Comparison of ENCODE assay signal across 36 cellular contexts in the genomic region with DNA sequence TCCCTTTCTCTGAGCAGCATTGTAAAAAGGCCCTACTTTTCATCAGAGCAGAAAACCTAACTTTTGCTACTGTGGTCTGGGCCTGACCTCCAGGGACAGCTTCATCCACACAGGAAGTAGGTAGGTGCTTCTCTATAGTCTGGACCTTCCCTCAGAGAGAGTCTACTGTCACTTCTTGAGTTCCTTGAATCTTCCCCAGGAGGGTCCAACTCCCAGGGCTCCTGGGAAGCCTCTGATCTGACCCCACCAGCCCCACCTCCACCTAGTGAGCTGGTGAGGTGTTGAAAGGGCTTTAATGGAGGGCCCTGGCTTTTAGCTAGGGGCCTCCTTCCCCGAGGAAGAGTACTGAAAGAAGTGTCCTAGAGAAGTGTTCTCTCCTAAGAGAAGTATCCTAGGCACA. TPM values are rescaled to one million over a fixed set of nuclear protein-coding genes. Genes with fewer than 3 reads are reported as not detected.
"Had no signal": no experiment of that assay in that cellular context is flagged by ENCODE, and none has a peak within 500 bp of the region (broad histone marks: within the 10 kb centered on the region; RNA-seq: fewer than 3 reads in every experiment).

No MANE protein-coding gene starts in this region.

- ATAC-seq: foreskin keratinocyte; gastroesophageal sphincter; heart right ventricle; left ventricle myocardium superior; lower lobe of right lung; mucosa of descending colon; natural killer cell treated with Interleukin-12 subunit alpha and Interleukin-12 subunit beta and Interleukin-15 and Interleukin-18, amount 100 ng/mL, for 72 hours; psoas muscle; right cardiac atrium; stimulated activated naive B cell treated with anti-CD40 and anti-IgM and Interleukin-4, amounts not matched to agents 10 μg/mL and 1 μg/mL and 100 μg/mL, for 72 hours; upper lobe of right lung had no signal

- H3K9me3 ChIP-seq: esophagus muscularis mucosa, gastroesophageal sphincter, heart right ventricle, lower lobe of right lung, mucosa of descending colon, ovary, psoas muscle, sigmoid colon, suprapubic skin, transverse colon, upper lobe of right lung, vagina had no signal

- H3K27ac ChIP-seq: dorsolateral prefrontal cortex, epithelial cell of prostate, esophagus muscularis mucosa, foreskin keratinocyte, gastroesophageal sphincter, heart right ventricle, lower lobe of right lung, ovary, psoas muscle, sigmoid colon, suprapubic skin, transverse colon, upper lobe of right lung, vagina had no signal

- H3K4me3 ChIP-seq: dorsolateral prefrontal cortex, esophagus muscularis mucosa, gastroesophageal sphincter, heart right ventricle, lower lobe of right lung, mucosa of descending colon, ovary, psoas muscle, sigmoid colon, suprapubic skin, transverse colon, upper lobe of right lung, vagina had no signal

- H3K36me3 ChIP-seq: esophagus muscularis mucosa, gastroesophageal sphincter, heart right ventricle, lower lobe of right lung, ovary, sigmoid colon, suprapubic skin, transverse colon, upper lobe of right lung, vagina had no signal

- H3K27ac Mint-ChIP-seq: endodermal cell; immature natural killer cell; mesothelial cell of epicardium; naive B cell; natural killer cell treated with Interleukin-12 subunit alpha and Interleukin-12 subunit beta and Interleukin-15 and Interleukin-18, amount 100 ng/mL, for 72 hours; stimulated activated naive B cell treated with anti-CD40 and anti-IgM and Interleukin-4, amounts not matched to agents 10 μg/mL and 1 μg/mL and 100 μg/mL, for 72 hours; stimulated activated naive CD8-positive, alpha-beta T cell treated with anti-CD3 and anti-CD28 coated beads, Interleukin-15, Interleukin-2, amounts not matched to agents 100 ng/mL and 50 ng/mL, for 24 hours had no signal

- DNase-seq: cerebellar nuclear complex; dorsolateral prefrontal cortex; effector CD8-positive, alpha-beta T cell; endodermal cell; foreskin keratinocyte; glutamatergic neuron; heart right ventricle; hypothalamus; immature natural killer cell; left ventricle myocardium superior; lower lobe of right lung; mucosa of descending colon; naive B cell; nucleus accumbens; ovary; posterior cingulate gyrus; psoas muscle; right cardiac atrium; sigmoid colon; stimulated activated CD4-positive, alpha-beta T cell treated with anti-CD3 and anti-CD28 coated beads, Interleukin-2, amount 100 ng/mL, for 24 hours; stimulated activated CD4-positive, alpha-beta T cell treated with anti-CD3 and anti-CD28 coated beads, Interleukin-4, amount 100 ng/mL, for 24 hours; stimulated activated naive B cell treated with anti-CD40 and anti-IgM and Interleukin-4, amounts not matched to agents 10 μg/mL and 1 μg/mL and 100 μg/mL, for 72 hours; transverse colon; upper lobe of right lung had no signal

- FAIRE-seq: keratinocyte had no signal

- H3K36me3 Mint-ChIP-seq: immature natural killer cell; mesothelial cell of epicardium; naive B cell; natural killer cell treated with Interleukin-12 subunit alpha and Interleukin-12 subunit beta and Interleukin-15 and Interleukin-18, amount 100 ng/mL, for 72 hours; stimulated activated naive B cell treated with anti-CD40 and anti-IgM and Interleukin-4, amounts not matched to agents 10 μg/mL and 1 μg/mL and 100 μg/mL, for 72 hours had no signal

- H3K4me3 Mint-ChIP-seq: endodermal cell; immature natural killer cell; mesothelial cell of epicardium; natural killer cell treated with Interleukin-12 subunit alpha and Interleukin-12 subunit beta and Interleukin-15 and Interleukin-18, amount 100 ng/mL, for 72 hours; stimulated activated naive B cell treated with anti-CD40 and anti-IgM and Interleukin-4, amounts not matched to agents 10 μg/mL and 1 μg/mL and 100 μg/mL, for 72 hours; stimulated activated naive CD8-positive, alpha-beta T cell treated with anti-CD3 and anti-CD28 coated beads, Interleukin-15, Interleukin-2, amounts not matched to agents 100 ng/mL and 50 ng/mL, for 24 hours had no signal

- H3K9me3 Mint-ChIP-seq: endodermal cell; immature natural killer cell; mesothelial cell of epicardium; naive B cell; natural killer cell treated with Interleukin-12 subunit alpha and Interleukin-12 subunit beta and Interleukin-15 and Interleukin-18, amount 100 ng/mL, for 72 hours; neural crest cell; stimulated activated naive B cell treated with anti-CD40 and anti-IgM and Interleukin-4, amounts not matched to agents 10 μg/mL and 1 μg/mL and 100 μg/mL, for 72 hours; stimulated activated naive CD8-positive, alpha-beta T cell treated with anti-CD3 and anti-CD28 coated beads, Interleukin-15, Interleukin-2, amounts not matched to agents 100 ng/mL and 50 ng/mL, for 24 hours had no signal

- H3K4me1 ChIP-seq: lower lobe of right lung, upper lobe of right lung had no signal

- H3K27me3 ChIP-seq: foreskin keratinocyte, ovary, sigmoid colon, vagina had no signal

RNA-seq across cellular contexts. Expression of gene VANGL2, which starts 2.7 kb away (rescaled TPM):
- total RNA-seq: fibroblast of lung; natural killer cell treated with Interleukin-12 subunit alpha and Interleukin-12 subunit beta and Interleukin-15 and Interleukin-18, amount 100 ng/mL, for 72 hours had no signal
- polyA plus RNA-seq: immature natural killer cell had no signal

RNA-seq across cellular contexts. Expression of gene NHLH1, which starts 30.8 kb away (rescaled TPM):
- total RNA-seq: esophagus muscularis mucosa, fibroblast of lung, gastroesophageal sphincter, left ventricle myocardium superior, skeletal muscle tissue, transverse colon, upper lobe of right lung, vagina had no signal
- polyA plus RNA-seq: immature natural killer cell had no signal
